In genomic region chr11:96256604-96257003, GRCh38 we compare ENCODE assay signal across 10 cellular contexts.
DNase-seq lines count a peak whose midpoint lies in the region; ATAC-seq, FAIRE-seq and TF ChIP-seq lines count a peak whose summit lies in the region.
"Had no signal": no experiment of that assay in that cellular context is flagged by ENCODE, and none has a peak within 500 bp of the region (broad histone marks: within the 10 kb centered on the region; RNA-seq: fewer than 3 reads in every experiment).

No MANE protein-coding gene starts in this region.

- H2AFZ ChIP-seq in hepatocyte, result no peak overlapping the region

- 54% methylated on average over 3 of the region's 3 CpGs for WGBS in hepatocyte (ENCODE audit: low lambda C conversion rate, missing lambda C conversion rate)
- 56% methylated on average over 3 of the region's 3 CpGs for WGBS in urinary bladder

- no peaks in the 10 kb centered on the region for H4K20me1 ChIP-seq in hepatocyte (ENCODE audit: insufficient read depth, poor library complexity, severe bottlenecking)

- FAIRE-seq in D721Med (lab: Jason Lieb, UNC), result no peak

- no peak for TF ChIP-seq CTCF in cardiac muscle cell (IDR thresholded peaks at IDR 0.05; ENCODE audit: low read depth, low read length)
- no peak for TF ChIP-seq CTCF in hepatocyte (IDR thresholded peaks at IDR 0.05; ENCODE audit: poor library complexity)
- TF ChIP-seq CTCF in D721Med (IDR thresholded peaks at IDR 0.05; ENCODE audit: insufficient read depth, missing control alignments), result no peak

- H3K9me2 ChIP-seq in hepatocyte (replicated peaks; ENCODE audit: insufficient read depth), result no peaks in the 10 kb centered on the region

- H3K27me3 Mint-ChIP-seq in T-helper 1 cell treated with Interleukin-12 subunit alpha and Interleukin-12 subunit beta and Interleukin-4 antibody, amounts not matched to agents 30 μg/mL and 1 μg/mL, for 36 hours (ENCODE audit: low read depth), result no peaks in the 10 kb centered on the region

- peaks cover 29% of the 10 kb centered on the region for H3K4me1 ChIP-seq in cardiac muscle cell (ENCODE audit: low read depth)
- H3K4me1 ChIP-seq in hepatocyte (ENCODE audit: insufficient read depth), result peaks cover 35% of the 10 kb centered on the region
- no peaks in the 10 kb centered on the region for H3K4me1 ChIP-seq in urinary bladder (ENCODE audit: insufficient read depth)

- intact Hi-C loops in left cardiac atrium (cut with DNase I), result no loop called here

- H3K27ac ChIP-seq in cardiac muscle cell, result peak overlapping the region; percentile 10
- peak overlapping the region; percentile 62 for H3K27ac ChIP-seq in hepatocyte
- peak overlapping the region; percentile 2 for H3K27ac ChIP-seq in urinary bladder (ENCODE audit: low read depth)

- H3K9me3 Mint-ChIP-seq in T-helper 1 cell treated with Interleukin-12 subunit alpha and Interleukin-12 subunit beta and Interleukin-4 antibody, amounts not matched to agents 30 μg/mL and 1 μg/mL, for 36 hours, result no peaks in the 10 kb centered on the region

- peaks cover 63% of the 10 kb centered on the region for H3K79me2 ChIP-seq in hepatocyte

- H3K27ac Mint-ChIP-seq in T-helper 1 cell treated with Interleukin-12 subunit alpha and Interleukin-12 subunit beta and Interleukin-4 antibody, amounts not matched to agents 30 μg/mL and 1 μg/mL, for 36 hours, result peak overlapping the region; percentile 97

- peaks cover 18% of the 10 kb centered on the region for H3K36me3 Mint-ChIP-seq in T-helper 1 cell treated with Interleukin-12 subunit alpha and Interleukin-12 subunit beta and Interleukin-4 antibody, amounts not matched to agents 30 μg/mL and 1 μg/mL, for 36 hours (ENCODE audit: low read depth)

- DNase-seq in cardiac muscle cell (ENCODE audit: low read depth in 1 of 2, low spot score in 1 of 2) (no peak), left cardiac atrium (no peak), hepatocyte (ENCODE audit: low spot score) (no peak), D721Med (ENCODE audit: insufficient read length, low spot score) (no peak), SKM-1 (lab: John Stamatoyannopoulos, UW; ENCODE audit: unreplicated experiment) (no peak), OCI-M2 (lab: John Stamatoyannopoulos, UW; ENCODE audit: unreplicated experiment) (no peak)
- DNase-seq: stimulated activated CD4-positive, alpha-beta T cell treated with anti-CD3 and anti-CD28 coated beads, Interleukin-12 subunit alpha, Interleukin-12 subunit beta, amount 100 ng/mL, for 4 hours; stimulated activated naive CD4-positive, alpha-beta T cell had no signal

- peak overlapping the region; percentile 61 for H3K4me3 Mint-ChIP-seq in T-helper 1 cell treated with Interleukin-12 subunit alpha and Interleukin-12 subunit beta and Interleukin-4 antibody, amounts not matched to agents 30 μg/mL and 1 μg/mL, for 36 hours

- no peaks in the 10 kb centered on the region for H3K9me3 ChIP-seq in cardiac muscle cell (ENCODE audit: low read depth)
- no peaks in the 10 kb centered on the region for H3K9me3 ChIP-seq in hepatocyte (ENCODE audit: low read depth)

- H3K27me3 ChIP-seq in cardiac muscle cell, result no peaks in the 10 kb centered on the region
- no peaks in the 10 kb centered on the region for H3K27me3 ChIP-seq in hepatocyte

- H3K36me3 ChIP-seq in cardiac muscle cell (no peaks in the 10 kb centered on the region), hepatocyte (replicated peaks; ENCODE audit: insufficient read depth, low read depth) (no peaks in the 10 kb centered on the region), urinary bladder (ENCODE audit: insufficient read depth) (no peaks in the 10 kb centered on the region)

- peaks cover 73% of the 10 kb centered on the region for H3K4me1 Mint-ChIP-seq in T-helper 1 cell treated with Interleukin-12 subunit alpha and Interleukin-12 subunit beta and Interleukin-4 antibody, amounts not matched to agents 30 μg/mL and 1 μg/mL, for 36 hours (ENCODE audit: low read depth)

- H3K4me3 ChIP-seq in cardiac muscle cell, result no peak overlapping the region
- no peak overlapping the region for H3K4me3 ChIP-seq in hepatocyte
- no peak overlapping the region for H3K4me3 ChIP-seq in urinary bladder (ENCODE audit: low read depth, low read length)

- peak overlapping the region; percentile 20 for H3K4me2 ChIP-seq in hepatocyte

- no peak for ATAC-seq in left cardiac atrium

Comparison
In these comparisons a context has a peak if more than half of its experiments do, and no peak if none do; other contexts are left out.
1. H3K27ac ChIP-seq: peak in every context shown above with its lines; median percentile 62 in hepatocyte; 10 in cardiac muscle cell; 2 in urinary bladder.